Comparison of ENCODE assay signal across 24 cellular contexts in the genomic region with DNA sequence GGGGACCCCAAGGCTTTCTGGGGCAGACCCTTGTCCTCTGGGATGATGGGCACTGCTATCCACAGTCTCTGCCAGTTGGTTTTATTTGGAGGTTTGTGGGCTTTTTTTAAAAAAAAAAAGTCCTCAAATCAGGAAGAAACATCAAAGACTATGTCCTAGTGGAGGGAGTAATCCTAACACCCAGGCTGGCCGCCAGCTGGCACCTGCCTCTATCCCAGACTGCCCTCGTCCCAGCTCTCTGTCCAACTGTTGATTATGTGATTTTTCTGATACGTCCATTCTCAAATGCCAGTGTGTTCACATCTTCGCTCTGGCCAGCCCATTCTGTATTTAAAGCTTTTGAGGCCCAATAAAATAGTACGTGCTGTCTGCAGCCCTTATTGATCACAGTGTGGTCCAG.
DNase-seq lines count a peak whose midpoint lies in the region; ATAC-seq, FAIRE-seq and TF ChIP-seq lines count a peak whose summit lies in the region.
"Had no signal": no experiment of that assay in that cellular context is flagged by ENCODE, and none has a peak within 500 bp of the region (broad histone marks: within the 10 kb centered on the region; RNA-seq: fewer than 3 reads in every experiment).

No MANE protein-coding gene starts in this region.

- no peak overlapping the region for H3K4me2 ChIP-seq in endothelial cell of umbilical vein (ENCODE audit: insufficient read depth, low read length)

- dilution Hi-C loops in endothelial cell of umbilical vein (cut with MboI; ENCODE audit: extremely low pct_ligation_motif_present, low sequenced_read_pairs), result no loop called here

- H3K27ac Mint-ChIP-seq in type B pancreatic cell, result no peak overlapping the region
- H3K27ac Mint-ChIP-seq in stimulated activated naive CD8-positive, alpha-beta T cell treated with anti-CD3 and anti-CD28 coated beads, Interleukin-15, amount 100 ng/mL, for 72 hours, result no peak overlapping the region

- H3K36me3 ChIP-seq in left ventricle myocardium inferior (peaks cover 55% of the 10 kb centered on the region), endothelial cell of umbilical vein (ENCODE audit: control insufficient read depth in 2 of 2, extremely low read depth in 1 of 2, insufficient read depth in 2 of 2, low read length in 2 of 2) (peaks cover 10 to 20% of the 10 kb centered on the region in 2 experiments)
- H3K36me3 ChIP-seq: MG63 had no signal

- TF ChIP-seq CTCF in left ventricle myocardium inferior (IDR thresholded peaks at IDR 0.05; ENCODE audit: borderline replicate concordance) (no peak), endothelial cell of umbilical vein (IDR thresholded peaks at IDR 0.05; ENCODE audit: extremely low read depth in 1 of 2, insufficient read depth in 1 of 2, low read depth in 1 of 2, low read length in 2 of 2) (no peak), type B pancreatic cell (conservative IDR thresholded peaks at IDR 0.05) (no peak)

- no peak overlapping the region for H3K4me3 Mint-ChIP-seq in type B pancreatic cell
- no peak overlapping the region for H3K4me3 Mint-ChIP-seq in stimulated activated naive CD8-positive, alpha-beta T cell treated with anti-CD3 and anti-CD28 coated beads, Interleukin-15, amount 100 ng/mL, for 72 hours

- CTCF ChIA-PET in endothelial cell of umbilical vein (lab: Charles Lee), result interaction anchor here (0.9 to 2.3 kb wide), 2 partner anchors 117 to 118 kb away, joined by 3 to 5 read pairs; no protein-coding TSS in a partner anchor

- H3K36me3 Mint-ChIP-seq in type B pancreatic cell, result peaks cover 35% of the 10 kb centered on the region

- peaks cover 11% of the 10 kb centered on the region for H3K4me1 ChIP-seq in left ventricle myocardium inferior
- no peaks in the 10 kb centered on the region for H3K4me1 ChIP-seq in endothelial cell of umbilical vein (ENCODE audit: control insufficient read depth, extremely low read depth, insufficient read depth, low read length)
- H3K4me1 ChIP-seq: SJCRH30 had no signal

- TSS peak; percentile 93 for BruUV-seq in endothelial cell of umbilical vein (replicated peaks; lab: Mats Ljungman, UMichigan)

- H3K27me3 Mint-ChIP-seq in type B pancreatic cell, result no peaks in the 10 kb centered on the region
- H3K27me3 Mint-ChIP-seq in stimulated activated naive CD8-positive, alpha-beta T cell treated with anti-CD3 and anti-CD28 coated beads, Interleukin-15, amount 100 ng/mL, for 72 hours, result no peaks in the 10 kb centered on the region

- no peak overlapping the region for H2AFZ ChIP-seq in endothelial cell of umbilical vein (ENCODE audit: low read depth, low read length)
- H2AFZ ChIP-seq: GM23248 had no signal

- intact Hi-C loops in Right ventricle myocardium inferior (cut with DNase I) (no loop called here), left ventricle myocardium inferior (cut with micrococcal nuclease) (no loop called here), endothelial cell of umbilical vein (cut with micrococcal nuclease) (no loop called here)

- H3K27ac ChIP-seq in left ventricle myocardium inferior (replicated peaks) (no peak overlapping the region), endothelial cell of umbilical vein (ENCODE audit: insufficient read depth, low read depth, low read length) (no peak overlapping the region)
- H3K27ac ChIP-seq: GM23248, HL-60, SJCRH30 had no signal

- in situ Hi-C loops in G401 (cut with HindIII; ENCODE audit: low sequenced_read_pairs), result no loop called here

- ATAC-seq in Right ventricle myocardium inferior, result no peak
- no peak for ATAC-seq in stimulated activated naive CD8-positive, alpha-beta T cell treated with anti-CD3 and anti-CD28 coated beads, Interleukin-15, amount 100 ng/mL, for 72 hours
- no peak for ATAC-seq in HG03565 (IDR thresholded peaks at IDR 0.05; ENCODE audit: unreplicated experiment)
- ATAC-seq: SK-N-SH treated with all-trans-retinoic acid at 6 μM for 48 hours had no signal

- no peak overlapping the region for H3K4me3 ChIP-seq in left ventricle myocardium inferior
- no peak overlapping the region for H3K4me3 ChIP-seq in endothelial cell of umbilical vein (replicated peaks in 1 of 3; ENCODE audit: insufficient read depth in 1 of 3, low read depth in 1 of 3, low read length in 3 of 3)
- H3K4me3 ChIP-seq: GM23248, MG63, SJCRH30 had no signal

- H3K27me3 ChIP-seq in left ventricle myocardium inferior (ENCODE audit: low read depth) (no peaks in the 10 kb centered on the region), endothelial cell of umbilical vein (ENCODE audit: control insufficient read depth in 2 of 2, insufficient read depth in 2 of 2, low read length in 2 of 2) (no peaks in the 10 kb centered on the region)
- H3K27me3 ChIP-seq: MG63, SJCRH30 had no signal

- no peaks in the 10 kb centered on the region for H3K9me3 ChIP-seq in left ventricle myocardium inferior (replicated peaks)
- H3K9me3 ChIP-seq in endothelial cell of umbilical vein (replicated peaks; ENCODE audit: control insufficient read depth, insufficient read depth, low read length), result no peaks in the 10 kb centered on the region
- H3K9me3 ChIP-seq: MG63, SJCRH30 had no signal

- no peak for FAIRE-seq in endothelial cell of umbilical vein (lab: Jason Lieb, UNC)
- FAIRE-seq: D721Med, G401.6, RCC 7860 had no signal

- H3K9ac ChIP-seq in endothelial cell of umbilical vein (replicated peaks; ENCODE audit: extremely low read depth, insufficient read depth, low read length), result no peak overlapping the region
- H3K9ac ChIP-seq: GM23248 had no signal

- no peaks in the 10 kb centered on the region for H3K9me3 Mint-ChIP-seq in type B pancreatic cell
- no peaks in the 10 kb centered on the region for H3K9me3 Mint-ChIP-seq in stimulated activated naive CD8-positive, alpha-beta T cell treated with anti-CD3 and anti-CD28 coated beads, Interleukin-15, amount 100 ng/mL, for 72 hours

- H3K79me2 ChIP-seq in endothelial cell of umbilical vein (ENCODE audit: control insufficient read depth, insufficient read depth, low read length), result no peaks in the 10 kb centered on the region

- no peak for TF ChIP-seq POLR2A in endothelial cell of umbilical vein (IDR thresholded peaks at IDR 0.05; ENCODE audit: low read depth, low read length)

- H3K4me1 Mint-ChIP-seq in type B pancreatic cell (ENCODE audit: unreplicated experiment), result no peaks in the 10 kb centered on the region
- H3K4me1 Mint-ChIP-seq in stimulated activated naive CD8-positive, alpha-beta T cell treated with anti-CD3 and anti-CD28 coated beads, Interleukin-15, amount 100 ng/mL, for 72 hours, result no peaks in the 10 kb centered on the region

- DNase-seq in Right ventricle myocardium inferior (ENCODE audit: missing footprints) (peak; percentile 32), left ventricle myocardium inferior (no peak), G401 (ENCODE audit: low spot score) (peak; percentile 81), astrocyte of the hippocampus (ENCODE audit: low read depth, low spot score) (peak; percentile 36), endothelial cell of umbilical vein (ENCODE audit: low read depth, low spot score) (no peak), type B pancreatic cell (ENCODE audit: extremely low spot score, unreplicated experiment) (no peak)
- DNase-seq in stimulated activated naive CD8-positive, alpha-beta T cell treated with anti-CD3 and anti-CD28 coated beads, Interleukin-15, amount 100 ng/mL, for 72 hours, result no peak
- DNase-seq: 8988T, DMS53, GM23248, H7, MG63, NCI-H1105 treated with DMSO at 0.1 percent for 48 hours, NCI-H146, NCI-H1930, NCI-H2107, NCI-H526, SJCRH30 had no signal

- H4K20me1 ChIP-seq in endothelial cell of umbilical vein (replicated peaks; ENCODE audit: control insufficient read depth, extremely low read depth, insufficient read depth, low read length), result no peaks in the 10 kb centered on the region

- no peaks in the 10 kb centered on the region for H3K9me1 ChIP-seq in endothelial cell of umbilical vein (replicated peaks; ENCODE audit: control insufficient read depth, extremely low read depth, insufficient read depth, low read length)

- POLR2A ChIA-PET in endothelial cell of umbilical vein (lab: Charles Lee), result no interaction called here

TF ChIP-seq in endothelial cell of umbilical vein, 7 proteins besides CTCF, POLR2A, EP300 and RAD21:
- TF ChIP-seq POLR2AphosphoS5 (IDR thresholded peaks at IDR 0.05; ENCODE audit: insufficient read depth, low read depth, low read length), result no peak

Comparison
In these comparisons a context has a peak if more than half of its experiments do, and no peak if none do; other contexts are left out.
1. DNase-seq: peak in Right ventricle myocardium inferior (single experiment), G401 (single experiment) and astrocyte of the hippocampus (single experiment); none in left ventricle myocardium inferior (single experiment), endothelial cell of umbilical vein (single experiment), type B pancreatic cell (single experiment) and stimulated activated naive CD8-positive, alpha-beta T cell treated with anti-CD3 and anti-CD28 coated beads, Interleukin-15, amount 100 ng/mL, for 72 hours (0 of 2).